In the genomic region with DNA sequence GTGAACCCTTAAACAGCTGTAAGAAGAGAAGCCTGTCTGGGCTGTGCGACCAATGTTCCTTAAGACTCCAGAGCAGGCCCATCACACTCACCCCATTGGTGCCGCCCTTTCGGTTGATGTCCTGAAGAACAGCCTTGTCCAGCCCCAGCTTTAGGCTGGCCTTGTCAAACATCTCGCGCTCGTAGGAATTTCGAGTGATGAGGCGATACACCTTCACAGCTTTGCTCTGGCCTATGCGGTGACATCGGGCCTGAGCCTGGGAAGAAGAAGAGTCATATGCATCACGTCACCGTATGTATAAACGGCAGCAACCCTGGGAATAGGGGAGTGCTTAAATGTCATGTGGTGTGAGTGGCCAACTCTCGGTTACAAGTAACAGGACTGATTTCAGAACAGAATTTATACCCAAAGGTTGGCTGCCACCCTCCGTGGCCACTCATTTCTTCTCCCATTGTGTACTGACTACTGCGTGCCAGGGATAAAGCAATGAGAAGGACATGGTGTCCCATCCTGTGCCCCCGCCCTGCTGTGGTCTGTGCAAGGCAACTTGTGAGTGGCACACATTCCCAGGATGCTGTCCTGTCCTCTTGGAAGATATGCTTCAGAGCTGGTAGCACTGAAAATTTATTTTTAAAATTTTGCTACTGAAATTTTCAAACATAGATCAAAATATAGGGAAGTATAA, we compare ENCODE assay signal across 30 cellular contexts.
"Had no signal": no experiment of that assay in that cellular context is flagged by ENCODE, and none has a peak within 500 bp of the region (broad histone marks: within the 10 kb centered on the region; RNA-seq: fewer than 3 reads in every experiment).

No MANE protein-coding gene starts in this region.

- H3K9ac ChIP-seq: KMS-11 had no signal

- FAIRE-seq: bronchial epithelial cell had no signal

- H3K4me3 ChIP-seq: SJSA1 had no signal

- H3K9me3 ChIP-seq: SJSA1 had no signal

- ATAC-seq: activated CD8-positive, alpha-beta memory T cell treated with anti-CD3 and anti-CD28 coated beads, Interleukin-2, amount 10 ng/mL, durations not matched to agents 7 days and 5 days; activated naive CD8-positive, alpha-beta T cell treated with anti-CD3 and anti-CD28 coated beads, Interleukin-2, amount 50 U/mL, for 24 hours; Panc1 had no signal

- DNase-seq: activated CD4-positive, alpha-beta memory T cell treated with anti-CD3 and anti-CD28 coated beads, Interleukin-2, amount 10 ng/mL, durations not matched to agents 7 days and 5 days; activated CD4-positive, alpha-beta T cell treated with anti-CD3 and anti-CD28 coated beads for 1 hour; activated CD4-positive, alpha-beta T cell treated with anti-CD3 and anti-CD28 coated beads for 48 hours; activated CD4-positive, CD25-positive, alpha-beta regulatory T cell; activated CD8-positive, alpha-beta memory T cell treated with anti-CD3 and anti-CD28 coated beads for 24 hours; activated CD8-positive, alpha-beta memory T cell treated with anti-CD3 and anti-CD28 coated beads, Interleukin-2, amount 10 ng/mL, durations not matched to agents 7 days and 5 days; activated CD8-positive, alpha-beta memory T cell treated with anti-CD3 and anti-CD28 coated beads, Interleukin-2, amount 50 U/mL, for 48 hours; activated effector memory CD4-positive, alpha-beta T cell treated with Interleukin-2 at 50 U/mL for 16 hours; activated naive CD4-positive, alpha-beta T cell treated with anti-CD3 and anti-CD28 coated beads, Interleukin-2, amount 10 ng/mL, durations not matched to agents 7 days and 5 days; activated naive CD8-positive, alpha-beta T cell treated with anti-CD3 and anti-CD28 coated beads, Interleukin-2, amount 50 U/mL, for 24 hours; activated T-cell treated with anti-CD3 and anti-CD28 coated beads, Interleukin-2, amount 50 U/mL, for 48 hours; anterior cingulate cortex; central memory CD4-positive, alpha-beta T cell; MM.1S; MV-4-11; NCI-H1105; NCI-H1417 treated with DMSO at 0.1 percent for 48 hours; NCI-H1694; NCI-H2029; NCI-H345; NCI-H524 treated with DMSO at 0.1 percent for 48 hours; SHP77 treated with DMSO at 0.1 percent for 48 hours; SW 1271; T-helper 1 cell; T1000; WERI-Rb-1 had no signal

- H3K4me2 ChIP-seq: KMS-11 had no signal

- H3K27me3 ChIP-seq: SJSA1 had no signal

- H3K27ac ChIP-seq: KMS-11, SJSA1, WERI-Rb-1 had no signal

- H3K4me1 ChIP-seq: SJSA1 had no signal
